Comparison of ENCODE assay signal across 8 cellular contexts in genomic region chr6:122472022-122472340, GRCh38. TPM values are rescaled to one million over a fixed set of nuclear protein-coding genes. Genes with fewer than 3 reads are reported as not detected.
DNase-seq lines count a peak whose midpoint lies in the region; ATAC-seq, FAIRE-seq and TF ChIP-seq lines count a peak whose summit lies in the region.

No MANE protein-coding gene starts in this region.

- FAIRE-seq in H54 (lab: Jason Lieb, UNC) (no peak), frontal cortex (lab: Jason Lieb, UNC) (no peak)

- H4K20me1 ChIP-seq in DND-41 (ENCODE audit: insufficient read depth, low read length) (peaks cover 14% of the 10 kb centered on the region), KMS-11 (ENCODE audit: insufficient read depth) (no peaks in the 10 kb centered on the region)

- H3K36me3 ChIP-seq in DND-41 (ENCODE audit: insufficient read depth, low read length) (peaks cover 3% of the 10 kb centered on the region; the same call in 1 of the 2 replicates), KMS-11 (ENCODE audit: insufficient read depth) (no peaks in the 10 kb centered on the region)

- H3K36me3 Mint-ChIP-seq in central memory CD8-positive, alpha-beta T cell (ENCODE audit: insufficient read depth) = peaks cover 29% of the 10 kb centered on the region

- peak overlapping the region; percentile 71 to 78 for H3K4me3 ChIP-seq in DND-41 (ENCODE audit: low read depth in 1 of 2, low read length in 2 of 2)
- no peak overlapping the region for H3K4me3 ChIP-seq in KMS-11 (IDR thresholded peaks at IDR 0.05; ENCODE audit: insufficient read depth, low read depth, low read length)
- peak overlapping the region; percentile 99 for H3K4me3 ChIP-seq in mononuclear cell (ENCODE audit: low read length)

- H3K4me2 ChIP-seq in DND-41 (ENCODE audit: insufficient read depth, low read length) (peak overlapping the region; percentile 59; the same call in 1 of the 2 replicates), KMS-11 (peak overlapping the region; percentile 66)

- H3K27me3 ChIP-seq in DND-41 (ENCODE audit: insufficient read depth, low read length, poor library complexity) (no peaks in the 10 kb centered on the region), KMS-11 (ENCODE audit: insufficient read depth, low read depth) (no peaks in the 10 kb centered on the region), mononuclear cell (ENCODE audit: insufficient read depth, low read length) (no peaks in the 10 kb centered on the region)

- H3K27ac ChIP-seq in DND-41 (ENCODE audit: low read length) (peak overlapping the region; percentile 92), KMS-11 (peak overlapping the region; percentile 71)

- H3K9ac ChIP-seq in DND-41 (ENCODE audit: low read depth, low read length) = peak overlapping the region; percentile 75
- peak overlapping the region; percentile 68 for H3K9ac ChIP-seq in KMS-11

- TF ChIP-seq POLR2A in H54 (IDR thresholded peaks at IDR 0.05; ENCODE audit: low read depth, low read length) = no peak

- peak overlapping the region; percentile 96 for H3K4me3 Mint-ChIP-seq in central memory CD8-positive, alpha-beta T cell

- H3K79me2 ChIP-seq in DND-41 (ENCODE audit: insufficient read depth, low read length) = peaks cover 56% of the 10 kb centered on the region
- peaks cover 45% of the 10 kb centered on the region for H3K79me2 ChIP-seq in KMS-11 (ENCODE audit: insufficient read depth, low read depth)

- H3K27ac Mint-ChIP-seq in central memory CD8-positive, alpha-beta T cell (ENCODE audit: low read depth) = peak overlapping the region; percentile 98

- DNase-seq in DND-41 (no peak), NCI-H1105 (lab: John Stamatoyannopoulos, UW) (no peak), H54 (ENCODE audit: insufficient read length, low spot score) (no peak), frontal cortex (ENCODE audit: low spot score in 2 of 2) (no peak)
- no peak for DNase-seq in central memory CD8-positive, alpha-beta T cell (ENCODE audit: low spot score in 2 of 2)

- H2AFZ ChIP-seq in DND-41 (ENCODE audit: low read depth, low read length) (peak overlapping the region; percentile 91), KMS-11 (ENCODE audit: low read depth) (peak overlapping the region; percentile 75)

- no peaks in the 10 kb centered on the region for H3K9me3 ChIP-seq in DND-41 (ENCODE audit: insufficient read depth, low read length, severe bottlenecking)
- no peaks in the 10 kb centered on the region for H3K9me3 ChIP-seq in mononuclear cell (ENCODE audit: low read depth, low read length)

- H3K27me3 Mint-ChIP-seq in central memory CD8-positive, alpha-beta T cell = no peaks in the 10 kb centered on the region

- H3K4me1 ChIP-seq in DND-41 (ENCODE audit: insufficient read depth, low read length) = peaks cover 23% of the 10 kb centered on the region
- peaks cover 8% of the 10 kb centered on the region for H3K4me1 ChIP-seq in KMS-11 (ENCODE audit: low read depth, poor library complexity, severe bottlenecking)
- peaks cover 20% of the 10 kb centered on the region for H3K4me1 ChIP-seq in mononuclear cell (ENCODE audit: insufficient read depth, low read length)

- peak; percentile 56 for ATAC-seq in DND-41 (ENCODE audit: insufficient read depth, low read depth)
- peak; percentile 57 for ATAC-seq in GM21717 (IDR thresholded peaks at IDR 0.05; ENCODE audit: unreplicated experiment)
- peak; percentile 38 for ATAC-seq in central memory CD8-positive, alpha-beta T cell (replicated peaks; ENCODE audit: extremely low read depth, poor library complexity, severe bottlenecking)

- TF ChIP-seq CTCF in DND-41 (IDR thresholded peaks at IDR 0.05; ENCODE audit: borderline replicate concordance, extremely low read depth, low read length, poor library complexity, severe bottlenecking) = no peak
- TF ChIP-seq CTCF in KMS-11 (conservative IDR thresholded peaks at IDR 0.05; ENCODE audit: low read depth, low read length) = no peak

- H3K9me3 Mint-ChIP-seq in central memory CD8-positive, alpha-beta T cell = no peaks in the 10 kb centered on the region

- H3K4me1 Mint-ChIP-seq in central memory CD8-positive, alpha-beta T cell = peaks cover 30% of the 10 kb centered on the region

RNA-seq across cellular contexts. Expression of gene SERINC1, which starts 0.4 kb away (rescaled TPM):
- total RNA-seq in mononuclear cell (306 TPM), frontal cortex (746 TPM)
